18 cellular contexts compared by ENCODE assay signal in the genomic region with DNA sequence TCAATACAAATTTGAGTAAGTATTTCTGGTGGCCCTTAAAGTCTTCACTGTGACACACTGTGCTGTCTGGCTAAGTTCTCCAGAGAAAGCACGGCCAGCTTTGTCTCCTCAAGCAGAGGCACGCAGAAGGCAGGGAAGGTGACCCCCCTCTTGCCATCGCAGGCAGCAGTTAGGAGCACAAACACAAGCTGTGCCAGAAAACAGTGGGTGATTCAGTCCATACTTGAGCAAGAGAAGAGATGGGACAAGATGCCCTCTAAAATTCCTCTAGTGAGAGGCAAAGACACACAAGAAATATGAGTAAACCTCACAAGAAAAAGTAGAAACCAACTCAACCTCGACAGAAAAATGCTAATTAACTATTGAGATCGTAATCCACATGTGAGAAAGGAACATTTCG. TPM values are rescaled to one million over a fixed set of nuclear protein-coding genes. Genes with fewer than 3 reads are reported as not detected.
DNase-seq lines count a peak whose midpoint lies in the region; ATAC-seq and TF ChIP-seq lines count a peak whose summit lies in the region.
"Had no signal": no experiment of that assay in that cellular context is flagged by ENCODE, and none has a peak within 500 bp of the region (broad histone marks: within the 10 kb centered on the region; RNA-seq: fewer than 3 reads in every experiment).

No MANE protein-coding gene starts in this region.

- DNase-seq in heart left ventricle (peak in 1 of 5 donors; percentile 39), right cardiac atrium (no peak), nephron progenitor cell (no peak), ureter (ENCODE audit: low spot score) (peak; percentile 52), AML-193 (lab: John Stamatoyannopoulos, UW) (no peak)
- DNase-seq: Calu3; CD8-positive, alpha-beta T cell; GOT3; KBM-7; NCI-H1105 treated with DMSO at 0.1 percent for 48 hours; NCI-H1694 treated with DMSO at 0.1 percent for 48 hours; NCI-H510A; NCI-H774 had no signal

- H3K27ac ChIP-seq in heart left ventricle, result peak overlapping the region in 6 of 12 donors; percentile 11 to 46 (median 28)
- no peak overlapping the region for H3K27ac ChIP-seq in right cardiac atrium (ENCODE audit: low read length)
- H3K27ac ChIP-seq: A549, BLaER1 had no signal

- H3K4me3 Mint-ChIP-seq in nephron progenitor cell, result no peak overlapping the region
- H3K4me3 Mint-ChIP-seq: CD8-positive, alpha-beta T cell had no signal

- intact Hi-C loops in heart left ventricle (cut with DNase I) (no loop called here), right cardiac atrium (cut with DNase I) (no loop called here)

- H3K4me3 ChIP-seq in heart left ventricle, result no peak overlapping the region
- H3K4me3 ChIP-seq in right cardiac atrium (ENCODE audit: low read length), result no peak overlapping the region
- H3K4me3 ChIP-seq: A549, BLaER1 had no signal

- H3K9me3 ChIP-seq in heart left ventricle, result no peaks in the 10 kb centered on the region
- no peaks in the 10 kb centered on the region for H3K9me3 ChIP-seq in right cardiac atrium (ENCODE audit: control insufficient read depth, low read length)
- H3K9me3 ChIP-seq: A549 had no signal

- H3K9me3 Mint-ChIP-seq in nephron progenitor cell, result peaks cover 10% of the 10 kb centered on the region
- H3K9me3 Mint-ChIP-seq: CD8-positive, alpha-beta T cell had no signal

- no peak for TF ChIP-seq POLR2A in heart left ventricle (IDR thresholded peaks at IDR 0.05)

- H3K27ac Mint-ChIP-seq in nephron progenitor cell, result peak overlapping the region; percentile 54
- H3K27ac Mint-ChIP-seq: CD8-positive, alpha-beta T cell had no signal

- peaks cover 0 to 86% (median 61%) of the 10 kb centered on the region in 9 donors for H3K36me3 ChIP-seq in heart left ventricle

- H3K4me1 ChIP-seq in heart left ventricle, result peaks cover 0 to 9% (median 0%) of the 10 kb centered on the region in 12 donors
- no peaks in the 10 kb centered on the region for H3K4me1 ChIP-seq in right cardiac atrium (ENCODE audit: control insufficient read depth, insufficient read depth, low read length)
- H3K4me1 ChIP-seq: A549, BLaER1 had no signal

- H3K27me3 ChIP-seq in heart left ventricle (no peaks in the 10 kb centered on the region), right cardiac atrium (ENCODE audit: control insufficient read depth, insufficient read depth) (no peaks in the 10 kb centered on the region)
- H3K27me3 ChIP-seq: BLaER1 had no signal

- H3K27me3 Mint-ChIP-seq in nephron progenitor cell (ENCODE audit: low read depth, poor library complexity), result no peaks in the 10 kb centered on the region

- H3K4me1 Mint-ChIP-seq in nephron progenitor cell, result no peaks in the 10 kb centered on the region

- H3K36me3 Mint-ChIP-seq in nephron progenitor cell (ENCODE audit: low read depth), result peaks cover 66% of the 10 kb centered on the region

- ATAC-seq in heart left ventricle (peak; percentile 32 to 79 (median 72)), right cardiac atrium (no peak), esophagus mucosa (peak; percentile 58), HG03025 (IDR thresholded peaks at IDR 0.05; ENCODE audit: low FRiP score, unreplicated experiment) (no peak), GM21528 (IDR thresholded peaks at IDR 0.05; ENCODE audit: low FRiP score, unreplicated experiment) (no peak)
- ATAC-seq: A549; CD8-positive, alpha-beta T cell had no signal

- 74 to 80% (median 76%) methylated on average over 6 of the region's 6 CpGs for WGBS in heart left ventricle, 4 donors
- WGBS in right cardiac atrium, result 87% methylated on average over 6 of the region's 6 CpGs

- TF ChIP-seq CTCF in heart left ventricle (IDR thresholded peaks at IDR 0.05) (no peak), nephron progenitor cell (IDR thresholded peaks at IDR 0.05) (no peak)

RNA-seq across cellular contexts. Expression of gene MCEE, which starts 9.8 kb away (rescaled TPM):
- 10 to 100 TPM; 23.8 to 36.8 (median 29.3) TPM for total RNA-seq in heart left ventricle
- polyA plus RNA-seq in heart left ventricle, result 10 to 100 TPM; 27.3 to 35.6 TPM
- 10 to 100 TPM; 25.0 to 32.6 (median 28.8) TPM for total RNA-seq in right cardiac atrium
- polyA plus RNA-seq in right cardiac atrium, result 44.2 TPM
- total RNA-seq in esophagus mucosa, result 33.8 TPM
- 26.3 TPM for total RNA-seq in ureter

RNA-seq across cellular contexts. Expression of gene MPHOSPH10, which starts 10.2 kb away (rescaled TPM):
- total RNA-seq in heart left ventricle (10 to 100 TPM; 12.3 to 35.6 (median 22.7) TPM), right cardiac atrium (10 to 100 TPM; 19.1 to 22.3 (median 21.2) TPM), esophagus mucosa (31.4 TPM), ureter (54.0 TPM)
- polyA plus RNA-seq in heart left ventricle (10 to 100 TPM; 24.6 to 31.5 TPM), right cardiac atrium (23.4 TPM)

RNA-seq across cellular contexts. Expression of gene NAGK, which starts 51.7 kb away (rescaled TPM):
- total RNA-seq in heart left ventricle (100 to 1,000 TPM in 1 of 9 donors, 10 to 100 TPM in 8; 38.3 to 143 (median 46.4) TPM), right cardiac atrium (10 to 100 TPM; 50.1 to 63.1 (median 57.8) TPM), esophagus mucosa (200 TPM), ureter (166 TPM)
- polyA plus RNA-seq in heart left ventricle (10 to 100 TPM; 59.6 to 66.6 TPM), right cardiac atrium (53.5 TPM)

Comparison
In these comparisons a context has a peak if more than half of its experiments do, and no peak if none do; other contexts are left out.
1. ATAC-seq: peak in heart left ventricle (4 of 4) and esophagus mucosa (single experiment); none in right cardiac atrium (0 of 2), HG03025 (single experiment) and GM21528 (single experiment).